ENCODE assay signal across 1 cellular context in the genomic region with DNA sequence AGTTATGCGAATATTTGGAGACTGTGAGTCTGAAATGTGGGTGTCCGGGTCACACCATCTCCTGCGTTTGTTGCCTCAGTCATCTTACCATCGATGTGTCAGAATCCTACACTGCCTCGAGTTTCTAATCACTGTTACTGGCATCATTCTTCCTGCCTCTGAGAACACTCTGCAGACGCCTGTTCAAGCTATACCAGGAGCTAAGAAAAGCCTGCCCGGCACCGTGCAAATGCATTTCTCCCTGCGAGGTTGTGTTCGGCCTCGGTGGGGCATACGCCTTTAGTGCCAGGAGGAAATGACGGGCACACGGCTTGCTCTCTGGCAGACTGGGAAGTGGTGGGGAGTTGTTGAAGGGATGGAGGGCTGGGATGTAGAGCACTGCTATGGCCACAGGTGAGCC.
TF ChIP-seq lines count a peak whose summit lies in the region.

No MANE protein-coding gene starts in this region.

TF ChIP-seq in H1, 55 proteins besides CTCF, POLR2A, EP300 and RAD21 (continued from another document):
- TF ChIP-seq, protein P1, sequence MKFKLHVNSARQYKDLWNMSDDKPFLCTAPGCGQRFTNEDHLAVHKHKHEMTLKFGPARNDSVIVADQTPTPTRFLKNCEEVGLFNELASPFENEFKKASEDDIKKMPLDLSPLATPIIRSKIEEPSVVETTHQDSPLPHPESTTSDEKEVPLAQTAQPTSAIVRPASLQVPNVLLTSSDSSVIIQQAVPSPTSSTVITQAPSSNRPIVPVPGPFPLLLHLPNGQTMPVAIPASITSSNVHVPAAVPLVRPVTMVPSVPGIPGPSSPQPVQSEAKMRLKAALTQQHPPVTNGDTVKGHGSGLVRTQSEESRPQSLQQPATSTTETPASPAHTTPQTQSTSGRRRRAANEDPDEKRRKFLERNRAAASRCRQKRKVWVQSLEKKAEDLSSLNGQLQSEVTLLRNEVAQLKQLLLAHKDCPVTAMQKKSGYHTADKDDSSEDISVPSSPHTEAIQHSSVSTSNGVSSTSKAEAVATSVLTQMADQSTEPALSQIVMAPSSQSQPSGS (IDR thresholded peaks at IDR 0.05; ENCODE audit: low read length) = no peak
- TF ChIP-seq, protein P2, sequence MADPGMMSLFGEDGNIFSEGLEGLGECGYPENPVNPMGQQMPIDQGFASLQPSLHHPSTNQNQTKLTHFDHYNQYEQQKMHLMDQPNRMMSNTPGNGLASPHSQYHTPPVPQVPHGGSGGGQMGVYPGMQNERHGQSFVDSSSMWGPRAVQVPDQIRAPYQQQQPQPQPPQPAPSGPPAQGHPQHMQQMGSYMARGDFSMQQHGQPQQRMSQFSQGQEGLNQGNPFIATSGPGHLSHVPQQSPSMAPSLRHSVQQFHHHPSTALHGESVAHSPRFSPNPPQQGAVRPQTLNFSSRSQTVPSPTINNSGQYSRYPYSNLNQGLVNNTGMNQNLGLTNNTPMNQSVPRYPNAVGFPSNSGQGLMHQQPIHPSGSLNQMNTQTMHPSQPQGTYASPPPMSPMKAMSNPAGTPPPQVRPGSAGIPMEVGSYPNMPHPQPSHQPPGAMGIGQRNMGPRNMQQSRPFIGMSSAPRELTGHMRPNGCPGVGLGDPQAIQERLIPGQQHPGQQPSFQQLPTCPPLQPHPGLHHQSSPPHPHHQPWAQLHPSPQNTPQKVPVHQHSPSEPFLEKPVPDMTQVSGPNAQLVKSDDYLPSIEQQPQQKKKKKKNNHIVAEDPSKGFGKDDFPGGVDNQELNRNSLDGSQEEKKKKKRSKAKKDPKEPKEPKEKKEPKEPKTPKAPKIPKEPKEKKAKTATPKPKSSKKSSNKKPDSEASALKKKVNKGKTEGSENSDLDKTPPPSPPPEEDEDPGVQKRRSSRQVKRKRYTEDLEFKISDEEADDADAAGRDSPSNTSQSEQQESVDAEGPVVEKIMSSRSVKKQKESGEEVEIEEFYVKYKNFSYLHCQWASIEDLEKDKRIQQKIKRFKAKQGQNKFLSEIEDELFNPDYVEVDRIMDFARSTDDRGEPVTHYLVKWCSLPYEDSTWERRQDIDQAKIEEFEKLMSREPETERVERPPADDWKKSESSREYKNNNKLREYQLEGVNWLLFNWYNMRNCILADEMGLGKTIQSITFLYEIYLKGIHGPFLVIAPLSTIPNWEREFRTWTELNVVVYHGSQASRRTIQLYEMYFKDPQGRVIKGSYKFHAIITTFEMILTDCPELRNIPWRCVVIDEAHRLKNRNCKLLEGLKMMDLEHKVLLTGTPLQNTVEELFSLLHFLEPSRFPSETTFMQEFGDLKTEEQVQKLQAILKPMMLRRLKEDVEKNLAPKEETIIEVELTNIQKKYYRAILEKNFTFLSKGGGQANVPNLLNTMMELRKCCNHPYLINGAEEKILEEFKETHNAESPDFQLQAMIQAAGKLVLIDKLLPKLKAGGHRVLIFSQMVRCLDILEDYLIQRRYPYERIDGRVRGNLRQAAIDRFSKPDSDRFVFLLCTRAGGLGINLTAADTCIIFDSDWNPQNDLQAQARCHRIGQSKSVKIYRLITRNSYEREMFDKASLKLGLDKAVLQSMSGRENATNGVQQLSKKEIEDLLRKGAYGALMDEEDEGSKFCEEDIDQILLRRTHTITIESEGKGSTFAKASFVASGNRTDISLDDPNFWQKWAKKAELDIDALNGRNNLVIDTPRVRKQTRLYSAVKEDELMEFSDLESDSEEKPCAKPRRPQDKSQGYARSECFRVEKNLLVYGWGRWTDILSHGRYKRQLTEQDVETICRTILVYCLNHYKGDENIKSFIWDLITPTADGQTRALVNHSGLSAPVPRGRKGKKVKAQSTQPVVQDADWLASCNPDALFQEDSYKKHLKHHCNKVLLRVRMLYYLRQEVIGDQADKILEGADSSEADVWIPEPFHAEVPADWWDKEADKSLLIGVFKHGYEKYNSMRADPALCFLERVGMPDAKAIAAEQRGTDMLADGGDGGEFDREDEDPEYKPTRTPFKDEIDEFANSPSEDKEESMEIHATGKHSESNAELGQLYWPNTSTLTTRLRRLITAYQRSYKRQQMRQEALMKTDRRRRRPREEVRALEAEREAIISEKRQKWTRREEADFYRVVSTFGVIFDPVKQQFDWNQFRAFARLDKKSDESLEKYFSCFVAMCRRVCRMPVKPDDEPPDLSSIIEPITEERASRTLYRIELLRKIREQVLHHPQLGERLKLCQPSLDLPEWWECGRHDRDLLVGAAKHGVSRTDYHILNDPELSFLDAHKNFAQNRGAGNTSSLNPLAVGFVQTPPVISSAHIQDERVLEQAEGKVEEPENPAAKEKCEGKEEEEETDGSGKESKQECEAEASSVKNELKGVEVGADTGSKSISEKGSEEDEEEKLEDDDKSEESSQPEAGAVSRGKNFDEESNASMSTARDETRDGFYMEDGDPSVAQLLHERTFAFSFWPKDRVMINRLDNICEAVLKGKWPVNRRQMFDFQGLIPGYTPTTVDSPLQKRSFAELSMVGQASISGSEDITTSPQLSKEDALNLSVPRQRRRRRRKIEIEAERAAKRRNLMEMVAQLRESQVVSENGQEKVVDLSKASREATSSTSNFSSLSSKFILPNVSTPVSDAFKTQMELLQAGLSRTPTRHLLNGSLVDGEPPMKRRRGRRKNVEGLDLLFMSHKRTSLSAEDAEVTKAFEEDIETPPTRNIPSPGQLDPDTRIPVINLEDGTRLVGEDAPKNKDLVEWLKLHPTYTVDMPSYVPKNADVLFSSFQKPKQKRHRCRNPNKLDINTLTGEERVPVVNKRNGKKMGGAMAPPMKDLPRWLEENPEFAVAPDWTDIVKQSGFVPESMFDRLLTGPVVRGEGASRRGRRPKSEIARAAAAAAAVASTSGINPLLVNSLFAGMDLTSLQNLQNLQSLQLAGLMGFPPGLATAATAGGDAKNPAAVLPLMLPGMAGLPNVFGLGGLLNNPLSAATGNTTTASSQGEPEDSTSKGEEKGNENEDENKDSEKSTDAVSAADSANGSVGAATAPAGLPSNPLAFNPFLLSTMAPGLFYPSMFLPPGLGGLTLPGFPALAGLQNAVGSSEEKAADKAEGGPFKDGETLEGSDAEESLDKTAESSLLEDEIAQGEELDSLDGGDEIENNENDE (IDR thresholded peaks at IDR 0.05; ENCODE audit: insufficient replicate concordance, low read length) = no peak
- TF ChIP-seq TEAD4 (IDR thresholded peaks at IDR 0.05; ENCODE audit: low read depth, low read length) (no peak), CBX5 (IDR thresholded peaks at IDR 0.05; ENCODE audit: low read depth, low read length) (no peak), ZNF274 (IDR thresholded peaks at IDR 0.05; ENCODE audit: borderline replicate concordance, extremely low read depth, low read length) (no peak)
